ENCODE assay signal across 9 cellular contexts in the genomic region with DNA sequence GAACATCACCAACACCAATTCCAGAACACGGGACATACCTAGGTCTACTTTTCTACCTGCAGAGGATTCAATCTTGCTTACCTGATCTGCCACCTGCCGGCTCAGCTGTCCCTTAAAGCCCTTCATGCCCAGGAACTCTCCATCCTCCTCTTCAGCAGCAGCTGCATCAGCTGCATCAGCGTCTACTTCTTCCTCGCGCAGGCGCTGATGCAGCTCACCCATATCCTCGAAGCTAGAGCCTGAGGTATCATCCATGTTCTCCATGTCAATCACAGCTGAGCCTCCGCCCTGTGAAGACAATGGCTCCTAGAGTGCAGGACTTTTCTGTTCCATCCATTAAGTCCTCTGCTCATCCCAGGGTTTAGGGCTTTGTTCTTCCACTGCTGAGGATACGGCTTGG. TPM values are rescaled to one million over a fixed set of nuclear protein-coding genes. Genes with fewer than 3 reads are reported as not detected.
DNase-seq lines count a peak whose midpoint lies in the region; ATAC-seq, FAIRE-seq and TF ChIP-seq lines count a peak whose summit lies in the region.
"Had no signal": no experiment of that assay in that cellular context is flagged by ENCODE, and none has a peak within 500 bp of the region (broad histone marks: within the 10 kb centered on the region; RNA-seq: fewer than 3 reads in every experiment).

No MANE protein-coding gene starts in this region.

- no peak for DNase-seq in CD4-positive, CD25-positive, alpha-beta regulatory T cell
- DNase-seq in MM.1S = no peak
- DNase-seq in pancreas = no peak
- DNase-seq in amygdala (lab: John Stamatoyannopoulos, UW) = no peak
- DNase-seq in glutamatergic neuron = no peak
- DNase-seq: activated T-cell treated with anti-CD3 and anti-CD28 coated beads, Interleukin-2, amount 50 U/mL, for 1 hour had no signal

- ATAC-seq in CD4-positive, CD25-positive, alpha-beta regulatory T cell (ENCODE audit: low read depth in 2 of 2) = no peak
- no peak for ATAC-seq in pancreas
- no peak for ATAC-seq in activated T-helper 17 cell treated with anti-CD3 and anti-CD28 coated beads, Interleukin-2, amount 50 U/mL, for 72 hours (replicated peaks)
- ATAC-seq in HG02588 (IDR thresholded peaks at IDR 0.05; ENCODE audit: unreplicated experiment) = no peak

- H3K27me3 Mint-ChIP-seq in CD4-positive, CD25-positive, alpha-beta regulatory T cell = no peaks in the 10 kb centered on the region
- peaks cover 10% of the 10 kb centered on the region for H3K27me3 Mint-ChIP-seq in glutamatergic neuron (ENCODE audit: unreplicated experiment)
- no peaks in the 10 kb centered on the region for H3K27me3 Mint-ChIP-seq in activated T-helper 17 cell treated with anti-CD3 and anti-CD28 coated beads, Interleukin-2, amount 50 U/mL, for 72 hours

- peak overlapping the region; percentile 99 for H3K4me3 ChIP-seq in CD4-positive, CD25-positive, alpha-beta regulatory T cell (ENCODE audit: low read depth, low read length)
- H3K4me3 ChIP-seq in MM.1S (ENCODE audit: low read length) (peak overlapping the region; percentile 99), esophagus (ENCODE audit: low read depth in 1 of 2, low read length in 2 of 2) (peak overlapping the region; percentile 82 to 85), pancreas (peak overlapping the region; percentile 78 to 97 (median 86))

- H3K9me3 Mint-ChIP-seq in CD4-positive, CD25-positive, alpha-beta regulatory T cell = no peaks in the 10 kb centered on the region
- H3K9me3 Mint-ChIP-seq in glutamatergic neuron (ENCODE audit: unreplicated experiment) = peaks cover 2% of the 10 kb centered on the region
- no peaks in the 10 kb centered on the region for H3K9me3 Mint-ChIP-seq in activated T-helper 17 cell treated with anti-CD3 and anti-CD28 coated beads, Interleukin-2, amount 50 U/mL, for 72 hours

- WGBS in esophagus, 2 donors = 60 to 61% methylated on average over 9 of the region's 9 CpGs
- WGBS in pancreas, 2 donors = 29 to 42% methylated on average over 9 of the region's 9 CpGs

- no peaks in the 10 kb centered on the region for H3K27me3 ChIP-seq in CD4-positive, CD25-positive, alpha-beta regulatory T cell (ENCODE audit: control insufficient read depth, insufficient read depth, low read length)
- H3K27me3 ChIP-seq in MM.1S (replicated peaks; ENCODE audit: insufficient read depth, low read length) (no peaks in the 10 kb centered on the region), esophagus (ENCODE audit: control insufficient read depth in 1 of 2, insufficient read depth in 2 of 2, low read length in 2 of 2) (no peaks in the 10 kb centered on the region), pancreas (no peaks in the 10 kb centered on the region)

- peak overlapping the region; percentile 93 for H3K9ac ChIP-seq in MM.1S (ENCODE audit: low read length)

- TF ChIP-seq CTCF in MM.1S (IDR thresholded peaks at IDR 0.05; ENCODE audit: low read length) (no peak), pancreas (IDR thresholded peaks at IDR 0.05) (no peak), glutamatergic neuron (IDR thresholded peaks at IDR 0.05; ENCODE audit: partially characterized antibody, unreplicated experiment) (no peak)

- H3K79me2 ChIP-seq in MM.1S (ENCODE audit: low read length) = peaks cover 60% of the 10 kb centered on the region

- peaks cover 6 to 28% (median 14%) of the 10 kb centered on the region in 4 donors for H3K4me1 Mint-ChIP-seq in CD4-positive, CD25-positive, alpha-beta regulatory T cell
- H3K4me1 Mint-ChIP-seq in glutamatergic neuron (ENCODE audit: low read depth, unreplicated experiment) = peaks cover 12% of the 10 kb centered on the region
- peaks cover 22% of the 10 kb centered on the region for H3K4me1 Mint-ChIP-seq in activated T-helper 17 cell treated with anti-CD3 and anti-CD28 coated beads, Interleukin-2, amount 50 U/mL, for 72 hours

- no peaks in the 10 kb centered on the region for H3K9me2 ChIP-seq in MM.1S (replicated peaks; ENCODE audit: insufficient read depth, low read length)

- FAIRE-seq in pancreas (lab: Jason Lieb, UNC) = no peak

- no peaks in the 10 kb centered on the region for H4K20me1 ChIP-seq in MM.1S (ENCODE audit: insufficient read depth, low read length)

- H3K4me3 Mint-ChIP-seq in CD4-positive, CD25-positive, alpha-beta regulatory T cell = no peak overlapping the region
- no peak overlapping the region for H3K4me3 Mint-ChIP-seq in glutamatergic neuron (ENCODE audit: unreplicated experiment)
- no peak overlapping the region for H3K4me3 Mint-ChIP-seq in activated T-helper 17 cell treated with anti-CD3 and anti-CD28 coated beads, Interleukin-2, amount 50 U/mL, for 72 hours

- H3K4me1 ChIP-seq in CD4-positive, CD25-positive, alpha-beta regulatory T cell (ENCODE audit: control insufficient read depth, insufficient read depth, low read length, poor library complexity, severe bottlenecking) = peaks cover 50% of the 10 kb centered on the region
- H3K4me1 ChIP-seq in MM.1S (ENCODE audit: low read length) (peaks cover 12% of the 10 kb centered on the region; the same call in 1 of the 2 replicates), esophagus (ENCODE audit: control insufficient read depth in 2 of 2, insufficient read depth in 2 of 2, low read length in 1 of 2) (peaks cover 3 to 10% of the 10 kb centered on the region in 2 donors), pancreas (peaks cover 19 to 31% (median 24%) of the 10 kb centered on the region in 3 donors)

- peak overlapping the region; percentile 85 for H3K4me2 ChIP-seq in MM.1S (ENCODE audit: low read depth, low read length)

- peak overlapping the region; percentile 91 for H3K27ac ChIP-seq in CD4-positive, CD25-positive, alpha-beta regulatory T cell (ENCODE audit: insufficient read depth, low read length, poor library complexity, severe bottlenecking)
- H3K27ac ChIP-seq in MM.1S (ENCODE audit: low read length) (no peak overlapping the region), esophagus (ENCODE audit: low read depth in 2 of 2, low read length in 1 of 2) (peak overlapping the region in 1 of 2 donors; percentile 86), pancreas (peak overlapping the region in 1 of 4 donors; percentile 67)

- peaks cover 6% of the 10 kb centered on the region for H3F3A ChIP-seq in MM.1S (ENCODE audit: insufficient read depth, low read length)

- peaks cover 56% of the 10 kb centered on the region for H3K36me3 ChIP-seq in CD4-positive, CD25-positive, alpha-beta regulatory T cell (ENCODE audit: control insufficient read depth, insufficient read depth, low read length)
- H3K36me3 ChIP-seq in MM.1S (replicated peaks; ENCODE audit: insufficient read depth, low read length) = peaks cover 13% of the 10 kb centered on the region
- peaks cover 7 to 37% of the 10 kb centered on the region in 2 donors for H3K36me3 ChIP-seq in esophagus (ENCODE audit: control insufficient read depth in 2 of 2, insufficient read depth in 2 of 2, low read length in 1 of 2)
- peaks cover 0 to 53% (median 33%) of the 10 kb centered on the region in 3 donors for H3K36me3 ChIP-seq in pancreas

- H2AFZ ChIP-seq in MM.1S (ENCODE audit: low read length) = no peak overlapping the region

- intact Hi-C loops in pancreas (cut with DNase I) = no loop called here

- peaks cover 39% of the 10 kb centered on the region for H3K36me3 Mint-ChIP-seq in CD4-positive, CD25-positive, alpha-beta regulatory T cell
- H3K36me3 Mint-ChIP-seq in glutamatergic neuron (ENCODE audit: unreplicated experiment) = peaks cover 8% of the 10 kb centered on the region
- H3K36me3 Mint-ChIP-seq in activated T-helper 17 cell treated with anti-CD3 and anti-CD28 coated beads, Interleukin-2, amount 50 U/mL, for 72 hours (ENCODE audit: low read depth) = no peaks in the 10 kb centered on the region

- no peaks in the 10 kb centered on the region for H3K9me3 ChIP-seq in CD4-positive, CD25-positive, alpha-beta regulatory T cell (ENCODE audit: control insufficient read depth in 2 of 2, low read length in 2 of 2)
- no peaks in the 10 kb centered on the region for H3K9me3 ChIP-seq in MM.1S (replicated peaks; ENCODE audit: insufficient read depth, low read length)
- no peaks in the 10 kb centered on the region for H3K9me3 ChIP-seq in esophagus (ENCODE audit: control insufficient read depth in 2 of 2, insufficient read depth in 1 of 2, low read depth in 1 of 2, low read length in 1 of 2)
- H3K9me3 ChIP-seq in pancreas = no peaks in the 10 kb centered on the region

- H3K27ac Mint-ChIP-seq in CD4-positive, CD25-positive, alpha-beta regulatory T cell = no peak overlapping the region
- H3K27ac Mint-ChIP-seq in glutamatergic neuron (ENCODE audit: unreplicated experiment) = no peak overlapping the region
- no peak overlapping the region for H3K27ac Mint-ChIP-seq in activated T-helper 17 cell treated with anti-CD3 and anti-CD28 coated beads, Interleukin-2, amount 50 U/mL, for 72 hours

RNA-seq across cellular contexts. Expression of a gene that starts 0.9 kb away (rescaled TPM):
- total RNA-seq in CD4-positive, CD25-positive, alpha-beta regulatory T cell = 59.2 TPM
- polyA plus RNA-seq in CD4-positive, CD25-positive, alpha-beta regulatory T cell = 100 to 1,000 TPM; 101 to 135 (median 117) TPM
- 10 to 100 TPM; 54.3 to 64.1 TPM for polyA plus RNA-seq in esophagus
- total RNA-seq in pancreas = 10 to 100 TPM; 60.6 to 81.1 (median 69.7) TPM
- 10 to 100 TPM; 60.3 to 92.2 TPM for polyA plus RNA-seq in pancreas
- 198 TPM for total RNA-seq in glutamatergic neuron (ENCODE audit: unreplicated experiment)
- 10 to 100 TPM; 51.5 to 66.7 TPM for total RNA-seq in activated T-helper 17 cell treated with anti-CD3 and anti-CD28 coated beads, Interleukin-2, amount 50 U/mL, for 72 hours

RNA-seq across cellular contexts. Expression of a gene that starts 1.1 kb away (rescaled TPM):
- 26.8 TPM for total RNA-seq in CD4-positive, CD25-positive, alpha-beta regulatory T cell
- 10 to 100 TPM in 2 of 4 donors, 1 to 10 TPM in 2; 8.4 to 20.5 (median 11.5) TPM for polyA plus RNA-seq in CD4-positive, CD25-positive, alpha-beta regulatory T cell
- polyA plus RNA-seq in esophagus (10 to 100 TPM; 21.5 to 38.9 TPM), pancreas (10 to 100 TPM; 15.7 to 31.3 TPM)
- total RNA-seq in pancreas (10 to 100 TPM; 10.2 to 20.9 (median 18.8) TPM), glutamatergic neuron (ENCODE audit: unreplicated experiment) (18.9 TPM)
- total RNA-seq in activated T-helper 17 cell treated with anti-CD3 and anti-CD28 coated beads, Interleukin-2, amount 50 U/mL, for 72 hours = 10 to 100 TPM; 30.1 to 67.8 TPM

RNA-seq across cellular contexts. Expression of a gene that starts 5.7 kb away (rescaled TPM):
- 0.30 TPM for total RNA-seq in CD4-positive, CD25-positive, alpha-beta regulatory T cell
- not detected for polyA plus RNA-seq in CD4-positive, CD25-positive, alpha-beta regulatory T cell
- polyA plus RNA-seq in esophagus (under 1 TPM; 0.14 to 0.24 TPM), pancreas (1 to 10 TPM in 1 of 2 donors, under 1 TPM in 1; 0.38 to 1.5 TPM)
- total RNA-seq in pancreas (1 to 10 TPM in 1 of 6 donors, under 1 TPM in 5; 0.60 to 1.1 (median 0.82) TPM), glutamatergic neuron (ENCODE audit: unreplicated experiment) (1.2 TPM)
- under 1 TPM; 0.26 to 0.35 TPM for total RNA-seq in activated T-helper 17 cell treated with anti-CD3 and anti-CD28 coated beads, Interleukin-2, amount 50 U/mL, for 72 hours

RNA-seq across cellular contexts. Expression of a gene that starts 38.4 kb away (rescaled TPM):
- 36.3 TPM for total RNA-seq in CD4-positive, CD25-positive, alpha-beta regulatory T cell
- polyA plus RNA-seq in CD4-positive, CD25-positive, alpha-beta regulatory T cell = 1 to 10 TPM; 5.5 to 9.5 (median 6.6) TPM
- polyA plus RNA-seq in esophagus = 10 to 100 TPM; 10.5 to 15.1 TPM
- total RNA-seq in pancreas = 10 to 100 TPM; 12.9 to 26.7 (median 15.4) TPM
- 10 to 100 TPM; 43.9 to 44.5 TPM for polyA plus RNA-seq in pancreas
- total RNA-seq in glutamatergic neuron (ENCODE audit: unreplicated experiment) = 30.9 TPM
- 10 to 100 TPM; 37.8 to 38.4 TPM for total RNA-seq in activated T-helper 17 cell treated with anti-CD3 and anti-CD28 coated beads, Interleukin-2, amount 50 U/mL, for 72 hours
